Comparison of ENCODE assay signal across 7 cellular contexts in the genomic region with DNA sequence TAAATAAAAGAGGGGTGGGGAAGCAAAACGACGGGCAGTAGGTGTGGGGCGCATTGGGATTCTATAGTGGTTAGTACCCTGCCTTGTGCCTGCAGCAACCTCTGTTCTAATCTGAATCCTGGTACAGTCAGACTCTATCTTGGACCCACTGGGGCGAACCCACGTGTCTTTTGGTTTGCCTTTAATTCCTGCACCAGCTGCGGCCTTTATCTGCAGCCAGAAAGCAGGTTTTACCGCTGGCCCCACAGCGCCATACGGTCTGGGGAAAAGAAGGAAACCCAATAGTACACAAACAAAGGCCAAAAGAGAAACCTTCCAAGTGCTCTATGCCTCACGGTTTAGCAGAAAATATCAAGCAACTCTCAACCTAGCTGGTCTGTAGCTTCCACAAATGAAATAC.
A peak's percentile ranks its signal among the peaks of the same experiment; 100 is the strongest.
DNase-seq lines count a peak whose midpoint lies in the region; ATAC-seq and TF ChIP-seq lines count a peak whose summit lies in the region.
"Not testable (repeated sequence)": the region's sequence is repeated elsewhere in the genome, so short reads cannot be mapped to it uniquely, and the experiment has no call there.

No MANE protein-coding gene starts in this region.

- H2BK5ac ChIP-seq in H9 (ENCODE audit: insufficient read length, low read length): not testable (repeated sequence)

- H3K36me3 Mint-ChIP-seq in CD4-positive, alpha-beta T cell (ENCODE audit: low read depth); H9 (ENCODE audit: insufficient read depth in 1 of 3, low read depth in 3 of 3); activated B cell treated with CpG ODN at 0.5 μM for 24 hours (ENCODE audit: low read depth); activated T-cell treated with anti-CD3 and anti-CD28 coated beads, Interleukin-2, amount 50 U/mL, for 72 hours (ENCODE audit: insufficient read depth in 2 of 2); brain; immature natural killer cell: not testable (repeated sequence)

- not testable (repeated sequence) for H2BK20ac ChIP-seq in H9 (ENCODE audit: low read depth, low read length, poor library complexity, severe bottlenecking)

- POLR2A ChIA-PET in CD4-positive, alpha-beta T cell (lab: Charles Lee); activated B cell treated with CpG ODN at 0.5 μM for 24 hours (lab: Charles Lee): not testable (repeated sequence)

- not testable (repeated sequence) for H4K20me1 ChIP-seq in H9 (ENCODE audit: control insufficient read depth, insufficient read depth, insufficient read length)

- not testable (repeated sequence) for H3K4ac ChIP-seq in H9 (ENCODE audit: low read depth, low read length)

- H3K23ac ChIP-seq in H9 (ENCODE audit: insufficient read length, low read depth, low read length): not testable (repeated sequence)

- not testable (repeated sequence) for H4K5ac ChIP-seq in H9 (ENCODE audit: insufficient read length, low read depth, low read length)

- H3K79me1 ChIP-seq in H9 (ENCODE audit: insufficient read depth, low read depth, low read length, poor library complexity, severe bottlenecking): not testable (repeated sequence)

- not testable (repeated sequence) for H4K91ac ChIP-seq in H9 (ENCODE audit: insufficient read length, low read depth, low read length)

- not testable (repeated sequence) for H3K18ac ChIP-seq in H9 (ENCODE audit: insufficient read length, low read depth, low read length)

- H3K4me3 Mint-ChIP-seq in CD4-positive, alpha-beta T cell: peak overlapping the region; percentile 90
- H3K4me3 Mint-ChIP-seq in H9: peak overlapping the region in 1 of 2 experiments; percentile 84; a peak in 3 of 5 replicates
- peak overlapping the region; percentile 66 for H3K4me3 Mint-ChIP-seq in activated B cell treated with CpG ODN at 0.5 μM for 24 hours
- peak overlapping the region; percentile 72 to 84 for H3K4me3 Mint-ChIP-seq in activated T-cell treated with anti-CD3 and anti-CD28 coated beads, Interleukin-2, amount 50 U/mL, for 72 hours
- H3K4me3 Mint-ChIP-seq in brain: peak overlapping the region; percentile 46 to 83 (median 77)
- H3K4me3 Mint-ChIP-seq in immature natural killer cell: peak overlapping the region; percentile 27 to 80 (median 67)

- not testable (repeated sequence) for H2AK5ac ChIP-seq in H9 (ENCODE audit: insufficient read length, low read length)

- H3T11ph ChIP-seq in H9 (ENCODE audit: low read length): not testable (repeated sequence)

- H2BK12ac ChIP-seq in H9 (ENCODE audit: insufficient read length, low read depth, low read length): not testable (repeated sequence)

- H2BK15ac ChIP-seq in H9 (ENCODE audit: low read depth, low read length): not testable (repeated sequence)

- H3K27ac Mint-ChIP-seq in CD4-positive, alpha-beta T cell; H9; activated B cell treated with CpG ODN at 0.5 μM for 24 hours; activated T-cell treated with anti-CD3 and anti-CD28 coated beads, Interleukin-2, amount 50 U/mL, for 72 hours; brain; immature natural killer cell: not testable (repeated sequence)

- H3K9me3 ChIP-seq in CD4-positive, alpha-beta T cell (ENCODE audit: control insufficient read depth, low read length); H9 (ENCODE audit: control insufficient read depth, low read depth, low read length): not testable (repeated sequence)

- H3K23me2 ChIP-seq in H9 (ENCODE audit: insufficient read length, low read depth, low read length, poor library complexity, severe bottlenecking): not testable (repeated sequence)

- intact Hi-C loops in CD4-positive, alpha-beta T cell (cut with DNase I, micrococcal nuclease); activated B cell treated with CpG ODN at 0.5 μM for 24 hours (cut with micrococcal nuclease): not testable (repeated sequence)

- CTCF ChIA-PET in CD4-positive, alpha-beta T cell (lab: Charles Lee); activated B cell treated with CpG ODN at 0.5 μM for 24 hours (lab: Charles Lee): not testable (repeated sequence)

- H3K56ac ChIP-seq in H9 (ENCODE audit: insufficient read length, low read depth, low read length): not testable (repeated sequence)

- H2BK120ac ChIP-seq in H9 (ENCODE audit: low read depth, low read length, poor library complexity, severe bottlenecking): not testable (repeated sequence)

- H3K79me2 ChIP-seq in H9 (ENCODE audit: insufficient read depth, low read length): not testable (repeated sequence)

- H3K9ac ChIP-seq in H9 (ENCODE audit: extremely low read depth, insufficient read length, low read length): not testable (repeated sequence)

- not testable (repeated sequence) for H3K14ac ChIP-seq in H9 (ENCODE audit: insufficient read depth, low read length)

- H3K27ac ChIP-seq in CD4-positive, alpha-beta T cell (ENCODE audit: low read depth, low read length); H9 (ENCODE audit: insufficient read length, low read depth, low read length): not testable (repeated sequence)

- not testable (repeated sequence) for H4K8ac ChIP-seq in H9 (replicated peaks; ENCODE audit: insufficient read length, low read depth, low read length)

- not testable (repeated sequence) for ATAC-seq in CD4-positive, alpha-beta T cell (ENCODE audit: poor library complexity); activated B cell treated with CpG ODN at 0.5 μM for 24 hours (ENCODE audit: low read depth); activated T-cell treated with anti-CD3 and anti-CD28 coated beads, Interleukin-2, amount 50 U/mL, for 72 hours (replicated peaks in 1 of 2)

- TF ChIP-seq CTCF in CD4-positive, alpha-beta T cell (IDR thresholded peaks at IDR 0.05); H9 (conservative IDR thresholded peaks at IDR 0.05); activated B cell treated with CpG ODN at 0.5 μM for 24 hours (IDR thresholded peaks at IDR 0.05); brain (conservative IDR thresholded peaks at IDR 0.05): not testable (repeated sequence)

- H3K4me1 ChIP-seq in H9 (ENCODE audit: insufficient read depth, low read length): not testable (repeated sequence)

- H2AFZ ChIP-seq in H9 (ENCODE audit: low read length): not testable (repeated sequence)

- H3K9me3 Mint-ChIP-seq in CD4-positive, alpha-beta T cell; H9; activated B cell treated with CpG ODN at 0.5 μM for 24 hours; activated T-cell treated with anti-CD3 and anti-CD28 coated beads, Interleukin-2, amount 50 U/mL, for 72 hours; immature natural killer cell: not testable (repeated sequence)
- H3K9me3 Mint-ChIP-seq in brain: peaks cover 0 to 19% (median 0%) of the 10 kb centered on the region in 5 experiments

- H3K4me1 Mint-ChIP-seq in CD4-positive, alpha-beta T cell (ENCODE audit: low read depth): peaks cover 12% of the 10 kb centered on the region
- H3K4me1 Mint-ChIP-seq in H9, brain: not testable (repeated sequence)
- H3K4me1 Mint-ChIP-seq in activated B cell treated with CpG ODN at 0.5 μM for 24 hours (peaks cover 14% of the 10 kb centered on the region), immature natural killer cell (peaks cover 15 to 19% of the 10 kb centered on the region in 2 donors)
- H3K4me1 Mint-ChIP-seq in activated T-cell treated with anti-CD3 and anti-CD28 coated beads, Interleukin-2, amount 50 U/mL, for 72 hours (ENCODE audit: low read depth): peaks cover 20% of the 10 kb centered on the region

- WGBS in H9 (ENCODE audit: extremely low coverage, insufficient read length, low lambda C conversion rate): no CpG with 5 or more reads among the region's 10 CpGs

- H3K27me3 ChIP-seq in CD4-positive, alpha-beta T cell (ENCODE audit: control insufficient read depth, insufficient read depth, low read length); H9 (ENCODE audit: insufficient read depth, low read length): not testable (repeated sequence)

- DNase-seq in CD4-positive, alpha-beta T cell; H9; activated B cell treated with CpG ODN at 0.5 μM for 24 hours; activated T-cell treated with anti-CD3 and anti-CD28 coated beads, Interleukin-2, amount 50 U/mL, for 72 hours; immature natural killer cell: not testable (repeated sequence)
- peak; percentile 32 for DNase-seq in retina

- H3K4me2 ChIP-seq in H9 (ENCODE audit: insufficient read depth, insufficient read length, low read length): peak overlapping the region; percentile 60

- H3K27me3 Mint-ChIP-seq in CD4-positive, alpha-beta T cell; H9 (ENCODE audit: low read depth); activated B cell treated with CpG ODN at 0.5 μM for 24 hours; activated T-cell treated with anti-CD3 and anti-CD28 coated beads, Interleukin-2, amount 50 U/mL, for 72 hours (ENCODE audit: low read depth): not testable (repeated sequence)
- H3K27me3 Mint-ChIP-seq in brain: peaks cover 44% of the 10 kb centered on the region
- H3K27me3 Mint-ChIP-seq in immature natural killer cell (ENCODE audit: low read depth in 3 of 3): peaks cover 0 to 11% (median 0%) of the 10 kb centered on the region in 3 donors
